2 cellular contexts compared by ENCODE assay signal in genomic region chr6:166318227-166318626, GRCh38.
TF ChIP-seq lines count a peak whose summit lies in the region.

No MANE protein-coding gene starts in this region.

TF ChIP-seq in HCT116, 20 proteins besides CTCF, POLR2A, EP300 and RAD21:
- TF ChIP-seq CBX3 (IDR thresholded peaks at IDR 0.05; ENCODE audit: low read depth), result no peak
- no peak for TF ChIP-seq REST (IDR thresholded peaks at IDR 0.05; ENCODE audit: low read depth)
- no peak for TF ChIP-seq POLR2AphosphoS5 (IDR thresholded peaks at IDR 0.05; ENCODE audit: low read depth, low read length)
- TF ChIP-seq ZNF274 (IDR thresholded peaks at IDR 0.05; ENCODE audit: low read depth, low read length), result no peak
- no peak for TF ChIP-seq SIN3A (IDR thresholded peaks at IDR 0.05; ENCODE audit: low read depth)
- TF ChIP-seq TCF7L2 (IDR thresholded peaks at IDR 0.05; ENCODE audit: borderline replicate concordance, extremely low read depth, insufficient read depth, insufficient read length), result no peak
- no peak for TF ChIP-seq MAX (IDR thresholded peaks at IDR 0.05)
- no peak for TF ChIP-seq SRF (IDR thresholded peaks at IDR 0.05; ENCODE audit: low read depth)
- TF ChIP-seq EZH2phosphoT487 (IDR thresholded peaks at IDR 0.05; ENCODE audit: borderline replicate concordance), result no peak
- TF ChIP-seq EGR1 (IDR thresholded peaks at IDR 0.05; ENCODE audit: low read depth), result no peak
TF ChIP-seq in HCT116: peak in this region for 0.

TF ChIP-seq in H1, 55 proteins besides CTCF, POLR2A, EP300 and RAD21:
- no peak for TF ChIP-seq SIX5 (IDR thresholded peaks at IDR 0.05; ENCODE audit: low read depth, low read length)
- TF ChIP-seq SRF (IDR thresholded peaks at IDR 0.05; ENCODE audit: low read depth, low read length), result no peak
- no peak for TF ChIP-seq BACH1 (IDR thresholded peaks at IDR 0.05; ENCODE audit: low read length)
- TF ChIP-seq HDAC2 (IDR thresholded peaks at IDR 0.05; ENCODE audit: borderline replicate concordance in 1 of 2, low read depth in 2 of 2, low read length in 2 of 2), result no peak
- no peak for TF ChIP-seq SIRT6 (IDR thresholded peaks at IDR 0.05; ENCODE audit: low read length)
- TF ChIP-seq KDM4A (IDR thresholded peaks at IDR 0.05; ENCODE audit: low read depth, low read length, severe bottlenecking), result no peak
- TF ChIP-seq TAF7 (optimal IDR thresholded peaks at IDR 0.05; ENCODE audit: borderline replicate concordance, low read depth, low read length), result no peak
- no peak for TF ChIP-seq SAP30 (IDR thresholded peaks at IDR 0.05; ENCODE audit: insufficient read depth, insufficient replicate concordance, low read length)
